8 cellular contexts compared by ENCODE assay signal in genomic region chr7:149422065-149422913, GRCh38. TPM values are rescaled to one million over a fixed set of nuclear protein-coding genes. Genes with fewer than 3 reads are reported as not detected.
DNase-seq lines count a peak whose midpoint lies in the region; ATAC-seq and TF ChIP-seq lines count a peak whose summit lies in the region.

No MANE protein-coding gene starts in this region.

- no peak overlapping the region; the same call in 1 of the 2 replicates for H3K9ac ChIP-seq in HUES48 (ENCODE audit: low read depth, low read length)

- ATAC-seq in GM21390 (IDR thresholded peaks at IDR 0.05; ENCODE audit: unreplicated experiment), result peak; percentile 96
- peak; percentile 98 for ATAC-seq in activated T-helper 17 cell treated with anti-CD3 and anti-CD28 coated beads, Interleukin-2, amount 50 U/mL, for 72 hours (replicated peaks)
- ATAC-seq in omental fat pad (ENCODE audit: low FRiP score), result peak; percentile 96

- H3K36me3 ChIP-seq in HUES48 (ENCODE audit: control insufficient read depth, insufficient read depth, low read length), result no peaks in the 10 kb centered on the region
- no peaks in the 10 kb centered on the region for H3K36me3 ChIP-seq in OCI-LY7 (ENCODE audit: insufficient read depth, low read length)
- H3K36me3 ChIP-seq in suprapubic skin, result no peaks in the 10 kb centered on the region

- no peaks in the 10 kb centered on the region for H3K36me3 Mint-ChIP-seq in activated T-helper 17 cell treated with anti-CD3 and anti-CD28 coated beads, Interleukin-2, amount 50 U/mL, for 72 hours (ENCODE audit: low read depth)

- CTCF ChIA-PET in OCI-LY7 (lab: Charles Lee; ENCODE audit: unreplicated experiment), result no interaction called here

- H3K4me1 ChIP-seq in HUES48 (ENCODE audit: control insufficient read depth, insufficient read depth, low read length), result no peaks in the 10 kb centered on the region
- peaks cover 5% of the 10 kb centered on the region for H3K4me1 ChIP-seq in OCI-LY7 (ENCODE audit: insufficient read depth, low read length, poor library complexity, severe bottlenecking)
- H3K4me1 ChIP-seq in suprapubic skin, result peaks cover 12% of the 10 kb centered on the region

- peak overlapping the region; percentile 61 for H3K27ac ChIP-seq in HUES48 (ENCODE audit: low read depth, low read length)
- no peak overlapping the region for H3K27ac ChIP-seq in OCI-LY7 (ENCODE audit: low read depth, low read length, poor library complexity, severe bottlenecking)
- no peak overlapping the region for H3K27ac ChIP-seq in suprapubic skin

- no peaks in the 10 kb centered on the region for H3K79me2 ChIP-seq in OCI-LY7 (ENCODE audit: insufficient read depth, low read depth, low read length)

- peak overlapping the region; percentile 33 for H3K27ac Mint-ChIP-seq in activated T-helper 17 cell treated with anti-CD3 and anti-CD28 coated beads, Interleukin-2, amount 50 U/mL, for 72 hours

- DNase-seq in DMS53 (lab: John Stamatoyannopoulos, UW) (peak; percentile 97), OCI-LY7 (ENCODE audit: low spot score) (peak; percentile 84), foreskin fibroblast (peak; percentile 70 to 87), omental fat pad (ENCODE audit: low spot score) (no peak), suprapubic skin (ENCODE audit: low spot score in 2 of 2) (no peak)

- H3K9me3 ChIP-seq in HUES48 (ENCODE audit: control insufficient read depth, insufficient read depth, low read length) (no peaks in the 10 kb centered on the region), OCI-LY7 (ENCODE audit: low read length) (no peaks in the 10 kb centered on the region), suprapubic skin (no peaks in the 10 kb centered on the region)

- H3K27me3 ChIP-seq in HUES48 (ENCODE audit: control insufficient read depth, insufficient read depth, low read length) (no peaks in the 10 kb centered on the region), suprapubic skin (no peaks in the 10 kb centered on the region)

- no peaks in the 10 kb centered on the region for H4K20me1 ChIP-seq in OCI-LY7 (ENCODE audit: insufficient read depth, low read length)

- no TSS peak for BruUV-seq in OCI-LY7 (replicated peaks; lab: Mats Ljungman, UMichigan)

- H3K9me2 ChIP-seq in OCI-LY7 (ENCODE audit: insufficient read depth, low read length), result no peaks in the 10 kb centered on the region

- no peak for TF ChIP-seq POLR2A in suprapubic skin (IDR thresholded peaks at IDR 0.05)

- peak overlapping the region; percentile 98 for H2AFZ ChIP-seq in OCI-LY7 (ENCODE audit: low read length)

- peak overlapping the region; percentile 60 for H3K4me3 ChIP-seq in HUES48 (ENCODE audit: low read depth, low read length)
- H3K4me3 ChIP-seq in OCI-LY7 (ENCODE audit: low read depth, low read length, poor library complexity, severe bottlenecking), result peak overlapping the region; percentile 58
- H3K4me3 ChIP-seq in foreskin fibroblast (ENCODE audit: low read depth in 1 of 2, low read length in 2 of 2), result peak overlapping the region; percentile 29 to 35
- H3K4me3 ChIP-seq in suprapubic skin, result peak overlapping the region; percentile 55

- POLR2A ChIA-PET in OCI-LY7 (lab: Charles Lee), result interaction anchor here (0.7 to 1.0 kb wide), 2 partner anchors 8 to 66 kb away, joined by 3 read pairs; no protein-coding TSS in a partner anchor

- no peak for TF ChIP-seq EP300 in suprapubic skin (IDR thresholded peaks at IDR 0.05)

- intact Hi-C loops in OCI-LY7 (cut with micrococcal nuclease; ENCODE audit: unreplicated experiment), result loop anchor here (1.0 to 2.0 kb wide), 5 partner anchors 38 to 203 kb away; partner anchors contain the start of genes ZNF212 and ZNF746

- H3K4me2 ChIP-seq in OCI-LY7 (ENCODE audit: low read length), result peak overlapping the region; percentile 70

- H3K9me3 Mint-ChIP-seq in activated T-helper 17 cell treated with anti-CD3 and anti-CD28 coated beads, Interleukin-2, amount 50 U/mL, for 72 hours, result no peaks in the 10 kb centered on the region

- TF ChIP-seq CTCF in OCI-LY7 (conservative IDR thresholded peaks at IDR 0.05; ENCODE audit: low read length) (peak; percentile 62), foreskin fibroblast (IDR thresholded peaks at IDR 0.05; ENCODE audit: low read depth, low read length) (peak; percentile 41), omental fat pad (IDR thresholded peaks at IDR 0.05) (peak in 1 of 3 donors; percentile 40), suprapubic skin (IDR thresholded peaks at IDR 0.05) (peak; percentile 61 to 71)

- 4% methylated on average over 31 of the region's 71 CpGs for WGBS in suprapubic skin

- H3K4me1 Mint-ChIP-seq in activated T-helper 17 cell treated with anti-CD3 and anti-CD28 coated beads, Interleukin-2, amount 50 U/mL, for 72 hours, result no peaks in the 10 kb centered on the region

- H3K4me3 Mint-ChIP-seq in activated T-helper 17 cell treated with anti-CD3 and anti-CD28 coated beads, Interleukin-2, amount 50 U/mL, for 72 hours, result peak overlapping the region; percentile 69

- no peaks in the 10 kb centered on the region for H3K27me3 Mint-ChIP-seq in activated T-helper 17 cell treated with anti-CD3 and anti-CD28 coated beads, Interleukin-2, amount 50 U/mL, for 72 hours

RNA-seq across cellular contexts. Expression of gene ZNF777, which starts 38.6 kb away (rescaled TPM):
- 5.2 and 6.2 TPM in 2 replicates for total RNA-seq in OCI-LY7 (2014; rRNA removed; shearing (Covaris generic))
- total RNA-seq in OCI-LY7 (2022) (9.5 and 10.4 TPM in 2 replicates), omental fat pad (10 to 100 TPM in 1 of 4 donors, 1 to 10 TPM in 3; 5.4 to 11.8 (median 5.9) TPM), suprapubic skin (10 to 100 TPM; 11.6 to 16.4 (median 14.9) TPM)
- 1 to 10 TPM; 5.8 to 9.6 TPM for total RNA-seq in activated T-helper 17 cell treated with anti-CD3 and anti-CD28 coated beads, Interleukin-2, amount 50 U/mL, for 72 hours

Comparison
In these comparisons a context has a peak if more than half of its experiments do, and no peak if none do; other contexts are left out.
1. DNase-seq: peak in DMS53 (single experiment), OCI-LY7 (single experiment) and foreskin fibroblast (2 of 2); none in omental fat pad (single experiment) and suprapubic skin (0 of 2).
2. Peak in every context shown above with its lines, with median percentiles within 50 percentile points of each other: ATAC-seq and H3K4me3 ChIP-seq.